In genomic region chr2:152566034-152566727, GRCh38 we compare ENCODE assay signal across 11 cellular contexts.
A peak's percentile ranks its signal among the peaks of the same experiment; 100 is the strongest.
DNase-seq lines count a peak whose midpoint lies in the region; ATAC-seq lines count a peak whose summit lies in the region.
"Had no signal": no experiment of that assay in that cellular context is flagged by ENCODE, and none has a peak within 500 bp of the region (broad histone marks: within the 10 kb centered on the region; RNA-seq: fewer than 3 reads in every experiment).

No MANE protein-coding gene starts in this region.

- intact Hi-C loops in left ventricle myocardium superior (cut with micrococcal nuclease), result no loop called here

- ATAC-seq in GM18858 (IDR thresholded peaks at IDR 0.05; ENCODE audit: unreplicated experiment) (peak; percentile 64), GM21825 (IDR thresholded peaks at IDR 0.05; ENCODE audit: unreplicated experiment) (peak; percentile 70), HG03378 (IDR thresholded peaks at IDR 0.05; ENCODE audit: unreplicated experiment) (peak; percentile 68), left ventricle myocardium superior (no peak)

- DNase-seq in left kidney (ENCODE audit: low read depth, low spot score) (peak; percentile 52), left ventricle myocardium superior (no peak), T-helper 2 cell (no peak), H4 (ENCODE audit: low spot score) (no peak)
- DNase-seq in stimulated activated CD4-positive, alpha-beta T cell treated with anti-CD3 and anti-CD28 coated beads, Interleukin-2, amount 100 ng/mL, for 24 hours, result no peak
- DNase-seq: CD4-positive, alpha-beta T cell; mesendoderm; NCI-H510A had no signal
